Comparison of ENCODE assay signal across 23 cellular contexts in the genomic region with DNA sequence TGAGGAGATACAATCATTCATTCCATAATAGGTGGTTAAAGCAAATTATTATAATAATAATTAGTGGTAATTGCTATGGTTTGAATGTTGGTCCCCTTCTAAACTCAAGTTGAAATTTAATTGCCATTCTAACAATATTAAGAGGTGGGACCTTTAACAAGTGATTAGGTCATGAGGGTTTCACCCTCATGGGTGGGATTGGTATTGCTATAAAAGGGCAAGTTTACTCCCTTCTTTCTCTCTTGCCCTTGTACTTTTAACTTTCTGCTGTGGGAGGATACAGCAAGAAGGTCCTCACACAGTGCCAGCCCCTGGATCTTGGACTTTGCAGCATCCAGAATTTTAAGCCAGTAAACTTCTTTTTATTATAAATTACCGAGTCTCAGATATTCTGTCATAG.
DNase-seq lines count a peak whose midpoint lies in the region; ATAC-seq and TF ChIP-seq lines count a peak whose summit lies in the region.
"Had no signal": no experiment of that assay in that cellular context is flagged by ENCODE, and none has a peak within 500 bp of the region (broad histone marks: within the 10 kb centered on the region; RNA-seq: fewer than 3 reads in every experiment).

No MANE protein-coding gene starts in this region.

- ATAC-seq in GM18511 (IDR thresholded peaks at IDR 0.05; ENCODE audit: unreplicated experiment) (peak; percentile 32), HG03457 (IDR thresholded peaks at IDR 0.05; ENCODE audit: unreplicated experiment) (peak; percentile 25), upper lobe of left lung (ENCODE audit: low FRiP score in 2 of 2) (no peak), HG03378 (IDR thresholded peaks at IDR 0.05; ENCODE audit: unreplicated experiment) (no peak)
- ATAC-seq: HepG2, left lung had no signal

- peaks cover 29% of the 10 kb centered on the region for H3K9me3 Mint-ChIP-seq in activated T-helper 1 cell treated with anti-CD3 and anti-CD28 coated beads, Interleukin-12 subunit alpha, Interleukin-12 subunit beta, Interleukin-2, Interleukin-4 antibody, amounts not matched to agents 30 ng/mL and 10 ng/mL and 1 ng/mL, durations not matched to agents 14 hours and 24 hours and 36 hours
- H3K9me3 Mint-ChIP-seq: neural progenitor cell had no signal

- TF ChIP-seq CTCF in 22Rv1 (IDR thresholded peaks at IDR 0.05) (no peak), upper lobe of left lung (IDR thresholded peaks at IDR 0.05) (no peak)

- peaks cover 27% of the 10 kb centered on the region for H3K36me3 Mint-ChIP-seq in activated T-helper 1 cell treated with anti-CD3 and anti-CD28 coated beads, Interleukin-12 subunit alpha, Interleukin-12 subunit beta, Interleukin-2, Interleukin-4 antibody, amounts not matched to agents 30 ng/mL and 10 ng/mL and 1 ng/mL, durations not matched to agents 14 hours and 24 hours and 36 hours (ENCODE audit: low read depth)
- H3K36me3 Mint-ChIP-seq: brain, neural progenitor cell had no signal

- no peak overlapping the region for H3K4me3 ChIP-seq in upper lobe of left lung
- H3K4me3 ChIP-seq: left lung, mucosa of descending colon, neural progenitor cell, prostate gland, thyroid gland had no signal

- no peak for DNase-seq in activated T-helper 1 cell treated with anti-CD3 and anti-CD28 coated beads, Interleukin-12 subunit alpha, Interleukin-12 subunit beta, Interleukin-2, Interleukin-4 antibody, amounts not matched to agents 30 ng/mL and 10 ng/mL and 1 ng/mL, durations not matched to agents 14 hours and 24 hours and 36 hours (ENCODE audit: low spot score)
- DNase-seq in dermis blood vessel endothelial cell (no peak), T1000 (lab: John Stamatoyannopoulos, UW) (no peak), upper lobe of left lung (no peak)
- DNase-seq: activated CD8-positive, alpha-beta memory T cell treated with anti-CD3 and anti-CD28 coated beads for 24 hours; activated naive CD8-positive, alpha-beta T cell treated with anti-CD3 and anti-CD28 coated beads, Interleukin-2, amount 50 U/mL, for 24 hours; cortex of kidney; DMS53; left lung; mucosa of descending colon; NCI-H2227 treated with DMSO at 0.1 percent for 48 hours; NCI-H82; stimulated activated CD4-positive, alpha-beta T cell treated with anti-CD3 and anti-CD28 coated beads, Interleukin-2, amount 100 ng/mL, for 24 hours; thyroid gland had no signal

- intact Hi-C loops in activated T-helper 1 cell treated with anti-CD3 and anti-CD28 coated beads, Interleukin-12 subunit alpha, Interleukin-12 subunit beta, Interleukin-2, Interleukin-4 antibody, amounts not matched to agents 30 ng/mL and 10 ng/mL and 1 ng/mL, durations not matched to agents 14 hours and 24 hours and 36 hours (cut with micrococcal nuclease), result loop anchor here (1.0 to 2.0 kb wide), 4 partner anchors 30 to 124 kb away; a partner anchor contains a TSS

- peak overlapping the region; percentile 24 for H3K27ac ChIP-seq in 22Rv1
- no peak overlapping the region for H3K27ac ChIP-seq in upper lobe of left lung
- H3K27ac ChIP-seq: left lung, neural progenitor cell, prostate gland, thyroid gland had no signal

- no peaks in the 10 kb centered on the region for H3K9me3 ChIP-seq in upper lobe of left lung
- H3K9me3 ChIP-seq: prostate gland, thyroid gland had no signal

- 91 to 97% methylated on average over 1 of the region's 1 CpG for WGBS in upper lobe of left lung, 2 donors

- no peaks in the 10 kb centered on the region for H3K27me3 Mint-ChIP-seq in activated T-helper 1 cell treated with anti-CD3 and anti-CD28 coated beads, Interleukin-12 subunit alpha, Interleukin-12 subunit beta, Interleukin-2, Interleukin-4 antibody, amounts not matched to agents 30 ng/mL and 10 ng/mL and 1 ng/mL, durations not matched to agents 14 hours and 24 hours and 36 hours (ENCODE audit: insufficient read depth)
- H3K27me3 Mint-ChIP-seq: activated naive CD8-positive, alpha-beta T cell treated with anti-CD3 and anti-CD28 coated beads, Interleukin-2, amount 50 U/mL, for 24 hours; brain had no signal

- no peaks in the 10 kb centered on the region for H3K27me3 ChIP-seq in upper lobe of left lung
- H3K27me3 ChIP-seq: left lung, neural progenitor cell, thyroid gland had no signal

- H3K4me3 Mint-ChIP-seq in activated T-helper 1 cell treated with anti-CD3 and anti-CD28 coated beads, Interleukin-12 subunit alpha, Interleukin-12 subunit beta, Interleukin-2, Interleukin-4 antibody, amounts not matched to agents 30 ng/mL and 10 ng/mL and 1 ng/mL, durations not matched to agents 14 hours and 24 hours and 36 hours, result peak overlapping the region; percentile 23
- H3K4me3 Mint-ChIP-seq: activated naive CD8-positive, alpha-beta T cell treated with anti-CD3 and anti-CD28 coated beads, Interleukin-2, amount 50 U/mL, for 24 hours; brain; CD14-positive monocyte; neural progenitor cell had no signal

- peak overlapping the region; percentile 31 for H3K27ac Mint-ChIP-seq in activated T-helper 1 cell treated with anti-CD3 and anti-CD28 coated beads, Interleukin-12 subunit alpha, Interleukin-12 subunit beta, Interleukin-2, Interleukin-4 antibody, amounts not matched to agents 30 ng/mL and 10 ng/mL and 1 ng/mL, durations not matched to agents 14 hours and 24 hours and 36 hours
- H3K27ac Mint-ChIP-seq: activated naive CD8-positive, alpha-beta T cell treated with anti-CD3 and anti-CD28 coated beads, Interleukin-2, amount 50 U/mL, for 24 hours; brain; CD14-positive monocyte; neural progenitor cell had no signal

- no peak for TF ChIP-seq EP300 in upper lobe of left lung (IDR thresholded peaks at IDR 0.05)

- no peak for TF ChIP-seq POLR2A in upper lobe of left lung (IDR thresholded peaks at IDR 0.05)

- H3K36me3 ChIP-seq in upper lobe of left lung, result no peaks in the 10 kb centered on the region
- H3K36me3 ChIP-seq: left lung, neural progenitor cell, prostate gland, thyroid gland had no signal

- H3K4me1 ChIP-seq in upper lobe of left lung, result peaks cover 0 to 3% (median 0%) of the 10 kb centered on the region in 4 donors
- H3K4me1 ChIP-seq: left lung, neural progenitor cell, prostate gland had no signal

- H3K4me1 Mint-ChIP-seq in activated T-helper 1 cell treated with anti-CD3 and anti-CD28 coated beads, Interleukin-12 subunit alpha, Interleukin-12 subunit beta, Interleukin-2, Interleukin-4 antibody, amounts not matched to agents 30 ng/mL and 10 ng/mL and 1 ng/mL, durations not matched to agents 14 hours and 24 hours and 36 hours (ENCODE audit: low read depth), result peaks cover 43% of the 10 kb centered on the region
- H3K4me1 Mint-ChIP-seq: brain, neural progenitor cell had no signal

Comparison
In these comparisons a context has a peak if more than half of its experiments do, and no peak if none do; other contexts are left out.
1. ATAC-seq: peak in GM18511 (single experiment) and HG03457 (single experiment); none in upper lobe of left lung (0 of 2) and HG03378 (single experiment).